Comparison of ENCODE assay signal across 9 cellular contexts in the genomic region with DNA sequence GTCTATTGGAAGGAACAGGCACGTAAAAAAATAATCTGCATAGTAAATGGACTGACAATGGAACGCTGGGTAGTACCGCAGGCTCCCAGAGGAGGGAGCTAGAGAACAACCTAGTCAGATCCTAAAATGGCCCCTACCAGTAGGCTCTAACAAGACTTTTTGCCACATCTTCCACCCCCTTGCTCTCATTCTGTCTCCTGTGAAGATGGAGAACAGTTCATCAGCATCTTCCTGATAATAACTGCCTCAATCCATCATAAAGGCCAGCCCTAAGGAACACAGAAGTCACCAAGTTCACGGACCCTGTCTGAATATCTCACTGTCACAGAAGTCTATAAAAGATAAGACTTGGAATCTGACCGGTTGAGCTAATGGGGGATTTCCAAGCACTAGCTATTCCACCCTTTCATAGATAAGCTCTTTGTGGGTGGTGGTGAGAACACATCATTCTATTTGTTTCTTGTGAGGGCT.
A peak's percentile ranks its signal among the peaks of the same experiment; 100 is the strongest.
DNase-seq lines count a peak whose midpoint lies in the region; ATAC-seq, FAIRE-seq and TF ChIP-seq lines count a peak whose summit lies in the region.
"Had no signal": no experiment of that assay in that cellular context is flagged by ENCODE, and none has a peak within 500 bp of the region (broad histone marks: within the 10 kb centered on the region; RNA-seq: fewer than 3 reads in every experiment).

No MANE protein-coding gene starts in this region.

- peak overlapping the region; percentile 29 for H3K4me2 ChIP-seq in HCT116 (ENCODE audit: low read length)
- H3K4me2 ChIP-seq in astrocyte (ENCODE audit: low read length), result peak overlapping the region; percentile 38

- intact Hi-C loops in HCT116 (cut with micrococcal nuclease), result loop anchor here (1.0 to 5.0 kb wide), 2 partner anchors 131 to 208 kb away; no protein-coding TSS in a partner anchor

- H3K27me3 ChIP-seq in HCT116 (ENCODE audit: insufficient read depth, low read length) (no peaks in the 10 kb centered on the region), astrocyte (ENCODE audit: insufficient read depth, low read length) (peaks cover 13% of the 10 kb centered on the region)

- H3K4me1 ChIP-seq in HCT116 (ENCODE audit: control insufficient read depth in 1 of 2, insufficient read depth in 2 of 2, low read length in 2 of 2) (peaks cover 8 to 21% of the 10 kb centered on the region in 2 experiments), astrocyte (ENCODE audit: insufficient read depth, low read length) (peaks cover 14% of the 10 kb centered on the region)

- RAD21 ChIA-PET in HCT116 (lab: Charles Lee; ENCODE audit: low non-redundant PET in 1 of 2, low total read pairs in 2 of 2, uncharacterized antibody in 2 of 2, unreplicated experiment in 2 of 2), result no interaction called here

- H3K9me2 ChIP-seq in HCT116 (ENCODE audit: insufficient read depth), result no peaks in the 10 kb centered on the region

- H2AFZ ChIP-seq in HCT116 (ENCODE audit: low read depth, low read length, poor library complexity, severe bottlenecking) (peak overlapping the region; percentile 93), astrocyte (ENCODE audit: low read depth, low read length) (peak overlapping the region; percentile 48)

- peak; percentile 15 for DNase-seq in GM04504 (ENCODE audit: low read depth)
- peak; percentile 73 for DNase-seq in HCT116 (ENCODE audit: low read depth, low spot score)
- DNase-seq in NCI-H146 (lab: John Stamatoyannopoulos, UW), result peak; percentile 34
- DNase-seq in T-helper 17 cell, result peak in 2 of 3 donors; percentile 35 to 55
- peak; percentile 29 for DNase-seq in astrocyte (ENCODE audit: low read depth)
- DNase-seq in iPS-NIHi11 (ENCODE audit: low spot score), result peak; percentile 84
- peak; percentile 62 to 83 (median 63) for DNase-seq in stimulated activated CD4-positive, alpha-beta T cell treated with anti-CD3 and anti-CD28 coated beads, Interleukin-12 subunit alpha, Interleukin-12 subunit beta, amount 100 ng/mL, for 48 hours (ENCODE audit: low read depth in 2 of 3, low spot score in 1 of 3)
- DNase-seq in GOT3 (lab: John Stamatoyannopoulos, UW), result no peak

- H3K4me3 Mint-ChIP-seq in T-helper 17 cell (no peak overlapping the region), astrocyte (ENCODE audit: unreplicated experiment) (no peak overlapping the region)

- peaks cover 1% of the 10 kb centered on the region for H3K9me3 Mint-ChIP-seq in astrocyte (ENCODE audit: unreplicated experiment)

- peaks cover 8% of the 10 kb centered on the region for H3K36me3 Mint-ChIP-seq in T-helper 17 cell (ENCODE audit: low read depth)
- no peaks in the 10 kb centered on the region for H3K36me3 Mint-ChIP-seq in astrocyte (ENCODE audit: low read depth, unreplicated experiment)

- H3K4me3 ChIP-seq in HCT116 (replicated peaks in 1 of 2; ENCODE audit: low read depth in 1 of 2, low read length in 2 of 2) (no peak overlapping the region), astrocyte (ENCODE audit: insufficient read depth, low read depth, low read length) (no peak overlapping the region)

- CTCF ChIA-PET in HCT116 (lab: Charles Lee), result interaction anchor here (0.7 to 2.9 kb wide), 9 partner anchors 10 to 266 kb away, joined by 3 to 23 read pairs (median 5); partner anchors contain the start of gene NIPBL

- no peak for TF ChIP-seq POLR2A in HCT116 (IDR thresholded peaks at IDR 0.05; ENCODE audit: borderline replicate concordance, extremely low read depth, insufficient read depth, insufficient read length)

- POLR2A ChIA-PET in HCT116 (lab: Charles Lee), result interaction anchor here (1.0 kb wide), 1 partner anchor 207 kb away, joined by 3 read pairs; no protein-coding TSS in a partner anchor

- TF ChIP-seq CTCF in HCT116 (IDR thresholded peaks at IDR 0.05 in 2 of 3, conservative IDR thresholded peaks at IDR 0.05 in 1 of 3; ENCODE audit: borderline replicate concordance in 1 of 3, insufficient read depth in 1 of 3, low read depth in 2 of 3, low read length in 2 of 3) (peak; percentile 80 to 95 (median 93)), astrocyte (IDR thresholded peaks at IDR 0.05; ENCODE audit: insufficient read depth, low read depth, low read length) (peak; percentile 70)

- FAIRE-seq in astrocyte (lab: Jason Lieb, UNC), result no peak
- FAIRE-seq: islet of Langerhans had no signal

- no peaks in the 10 kb centered on the region for H3K79me2 ChIP-seq in HCT116 (ENCODE audit: insufficient read depth, low read length)
- H3K79me2 ChIP-seq in astrocyte (ENCODE audit: insufficient read depth, low read length), result no peaks in the 10 kb centered on the region

- H4K20me1 ChIP-seq in HCT116 (ENCODE audit: insufficient read depth) (no peaks in the 10 kb centered on the region), astrocyte (ENCODE audit: insufficient read depth, low read length) (no peaks in the 10 kb centered on the region)

- H3K27me3 Mint-ChIP-seq in T-helper 17 cell, result peaks cover 87% of the 10 kb centered on the region
- H3K27me3 Mint-ChIP-seq in astrocyte (ENCODE audit: low read depth, unreplicated experiment), result peaks cover 24% of the 10 kb centered on the region

- H3K36me3 ChIP-seq in HCT116 (ENCODE audit: control insufficient read depth in 1 of 2, insufficient read depth in 2 of 2, low read length in 2 of 2), result no peaks in the 10 kb centered on the region
- no peaks in the 10 kb centered on the region for H3K36me3 ChIP-seq in astrocyte (ENCODE audit: insufficient read depth, low read length)

- H3K9ac ChIP-seq in HCT116 (ENCODE audit: low read length) (no peak overlapping the region), astrocyte (ENCODE audit: low read length) (no peak overlapping the region)

- ATAC-seq in HCT116, result peak; percentile 61
- ATAC-seq in T-helper 17 cell, result peak; percentile 88

- H3K4me1 Mint-ChIP-seq in T-helper 17 cell (peaks cover 20% of the 10 kb centered on the region), astrocyte (ENCODE audit: low read depth, unreplicated experiment) (peaks cover 1% of the 10 kb centered on the region)

- TF ChIP-seq RAD21 in HCT116 (IDR thresholded peaks at IDR 0.05; ENCODE audit: low read depth), result peak; percentile 82

- H3K27ac ChIP-seq in HCT116 (ENCODE audit: low read depth, low read length) (no peak overlapping the region), astrocyte (ENCODE audit: low read depth, low read length) (no peak overlapping the region)

- H3K27ac Mint-ChIP-seq in T-helper 17 cell (no peak overlapping the region), astrocyte (ENCODE audit: unreplicated experiment) (no peak overlapping the region)

- H3K9me3 ChIP-seq in HCT116 (ENCODE audit: control insufficient read depth in 1 of 2, insufficient read depth in 1 of 2, low read depth in 1 of 2, low read length in 2 of 2), result no peaks in the 10 kb centered on the region
- no peaks in the 10 kb centered on the region for H3K9me3 ChIP-seq in T-helper 17 cell (ENCODE audit: control insufficient read depth, low read length, poor library complexity, severe bottlenecking)
- no peaks in the 10 kb centered on the region for H3K9me3 ChIP-seq in astrocyte (ENCODE audit: insufficient read depth, low read depth, low read length)

- no TSS peak for BruUV-seq in HCT116 (replicated peaks; lab: Mats Ljungman, UMichigan)

TF ChIP-seq in HCT116, 20 proteins besides CTCF, POLR2A, EP300 and RAD21:
- TF ChIP-seq YY1 (IDR thresholded peaks at IDR 0.05; ENCODE audit: extremely low read depth, insufficient replicate concordance, low read depth, low read length) (peak; percentile 81), FOSL1 (IDR thresholded peaks at IDR 0.05; ENCODE audit: low read depth) (no peak)
